Comparison of ENCODE assay signal across 8 cellular contexts in the genomic region with DNA sequence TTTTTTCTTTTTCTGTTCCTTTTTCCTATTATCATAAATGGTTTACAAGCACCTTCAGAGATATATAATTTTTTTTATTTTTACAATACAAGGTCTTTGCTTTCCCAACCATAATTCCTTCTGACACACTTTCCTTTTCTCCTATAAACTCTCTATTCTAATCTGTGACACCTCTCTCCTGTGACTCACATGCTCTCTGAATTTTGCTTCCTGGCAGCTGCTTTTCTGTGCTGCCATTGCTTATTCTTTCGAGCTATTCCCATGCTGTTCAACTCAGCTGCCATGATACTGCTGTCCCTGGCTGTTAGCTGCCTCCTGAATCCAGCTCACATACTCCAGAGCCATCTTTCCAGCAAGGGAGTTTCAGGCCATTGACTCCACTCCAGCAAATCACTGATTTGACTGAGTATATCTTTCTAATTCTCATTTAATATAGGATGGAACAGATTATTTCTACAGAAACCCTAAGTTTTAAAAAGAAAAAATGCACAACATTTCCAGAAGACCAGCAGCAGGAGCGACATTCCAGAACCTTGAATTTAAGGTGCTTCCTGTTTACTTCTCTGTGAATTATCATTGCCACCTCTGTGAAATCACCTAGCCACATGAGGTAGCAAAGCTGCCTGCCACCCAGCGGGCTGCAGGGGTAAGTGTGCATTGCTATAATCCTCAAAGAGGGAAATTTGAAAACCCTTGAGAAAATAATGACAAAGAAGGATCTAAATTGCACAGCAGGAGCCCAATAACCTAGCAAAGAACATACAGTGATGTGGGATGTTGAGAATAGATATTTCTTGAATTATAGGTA.
DNase-seq lines count a peak whose midpoint lies in the region; ATAC-seq, FAIRE-seq and TF ChIP-seq lines count a peak whose summit lies in the region.
"Not testable (repeated sequence)": the region's sequence is repeated elsewhere in the genome, so short reads cannot be mapped to it uniquely, and the experiment has no call there.

No MANE protein-coding gene starts in this region.

- not testable (repeated sequence) for H3K4me2 ChIP-seq in H1 (ENCODE audit: insufficient read depth in 1 of 2, low read depth in 2 of 2, low read length in 2 of 2)

- peak; percentile 66; the same call in 2 of the 3 replicates for ATAC-seq in RWPE2 (ENCODE audit: low read depth)

- H4K5ac ChIP-seq in H1 (ENCODE audit: insufficient read length, low read depth, low read length), result not testable (repeated sequence)

- not testable (repeated sequence) for H2AFZ ChIP-seq in H1 (ENCODE audit: low read length)

- not testable (repeated sequence) for H3K4me1 ChIP-seq in HUES64 (ENCODE audit: insufficient read depth, low read length); RWPE2 (ENCODE audit: insufficient read depth, poor library complexity, severe bottlenecking); H1 (replicated peaks in 1 of 4; ENCODE audit: control insufficient read depth in 3 of 4, insufficient read depth in 4 of 4, low read length in 3 of 4); mesodermal cell (ENCODE audit: control insufficient read depth, insufficient read depth, low read length, poor library complexity, severe bottlenecking); thyroid gland

- H3K4me3 ChIP-seq in HUES64 (ENCODE audit: low read length); RWPE2 (ENCODE audit: severe bottlenecking); H1 (ENCODE audit: extremely low read depth in 1 of 4, insufficient read depth in 2 of 4, low read depth in 3 of 4, low read length in 4 of 4); mesodermal cell (ENCODE audit: extremely low read depth, insufficient read depth, low read length, poor library complexity, severe bottlenecking); thyroid gland (replicated peaks in 1 of 3): not testable (repeated sequence)

- not testable (repeated sequence) for H3K23me2 ChIP-seq in H1 (ENCODE audit: low read depth, low read length)

- H3K56ac ChIP-seq in H1 (replicated peaks; ENCODE audit: insufficient read length, low read depth, low read length), result not testable (repeated sequence)

- not testable (repeated sequence) for H4K20me1 ChIP-seq in H1 (replicated peaks in 1 of 2; ENCODE audit: control insufficient read depth in 1 of 2, insufficient read depth in 2 of 2, low read length in 2 of 2)

- H2AK5ac ChIP-seq in H1 (ENCODE audit: low read depth, low read length), result not testable (repeated sequence)

- not testable (repeated sequence) for FAIRE-seq in H1 (lab: Jason Lieb, UNC)

- TF ChIP-seq CTCF in RWPE2 (IDR thresholded peaks at IDR 0.05; ENCODE audit: poor library complexity, severe bottlenecking), result peak; percentile 19
- TF ChIP-seq CTCF in H1 (IDR thresholded peaks at IDR 0.05; ENCODE audit: control extremely low read depth in 1 of 3, insufficient read depth in 1 of 3, low read depth in 1 of 3, low read length in 3 of 3), result peak; percentile 11 to 28 (median 15); a peak in 2 of 4 replicates
- peak in 1 of 6 experiments; percentile 46 for TF ChIP-seq CTCF in thyroid gland (IDR thresholded peaks at IDR 0.05)

- not testable (repeated sequence) for H3K79me2 ChIP-seq in H1 (ENCODE audit: control insufficient read depth in 1 of 2, insufficient read depth in 2 of 2, low read length in 2 of 2)

- not testable (repeated sequence) for H2BK5ac ChIP-seq in H1 (ENCODE audit: low read depth, low read length)

- H2BK120ac ChIP-seq in H1 (replicated peaks; ENCODE audit: low read depth, low read length), result not testable (repeated sequence)

- H3K14ac ChIP-seq in H1 (ENCODE audit: insufficient read length), result not testable (repeated sequence)

- not testable (repeated sequence) for H4K8ac ChIP-seq in H1 (ENCODE audit: extremely low read depth, insufficient read depth, low read length)

- not testable (repeated sequence) for H2BK12ac ChIP-seq in H1 (ENCODE audit: low read depth, low read length)

- not testable (repeated sequence) for H4K91ac ChIP-seq in H1 (replicated peaks; ENCODE audit: insufficient read length, low read length)

- not testable (repeated sequence) for H2BK15ac ChIP-seq in H1 (ENCODE audit: low read length)

- H2BK20ac ChIP-seq in H1 (ENCODE audit: low read length), result 0 out of 2 replicates have a peak overlapping the region, but pooled peaks have one; percentile 48

- H3K9me3 ChIP-seq in HUES64 (ENCODE audit: insufficient read depth, low read depth, low read length); RWPE2 (ENCODE audit: severe bottlenecking); H1 (ENCODE audit: insufficient read depth in 2 of 2, low read depth in 1 of 2, low read length in 1 of 2); mesodermal cell (ENCODE audit: control insufficient read depth, low read length); thyroid gland: not testable (repeated sequence)

- not testable (repeated sequence) for H3K4ac ChIP-seq in H1 (replicated peaks; ENCODE audit: insufficient read length, low read depth, low read length)

- 62% methylated on average over 2 of the region's 3 CpGs for WGBS in HUES64
- WGBS in H1 (ENCODE audit: extremely low coverage in 1 of 2, insufficient coverage in 1 of 2, insufficient read length in 1 of 2, insufficient replicate concordance in 2 of 2, low coverage in 1 of 2, low lambda C conversion rate in 2 of 2, missing lambda C conversion rate in 1 of 2), 2 experiments, result 32% methylated on average over 3 of the region's 3 CpGs; no CpG with 5 or more reads in 1 of the 2 experiments
- 60 to 67% methylated on average over 1 of the region's 3 CpGs for WGBS in mesodermal cell (ENCODE audit: insufficient coverage in 2 of 2), 2 experiments
- WGBS in thyroid gland, 2 donors, result 36 to 46% methylated on average over 3 of the region's 3 CpGs

- not testable (repeated sequence) for TF ChIP-seq EP300 in H1 (IDR thresholded peaks at IDR 0.05; ENCODE audit: borderline replicate concordance in 1 of 2, low read depth in 2 of 2, low read length in 2 of 2)

- not testable (repeated sequence) for H3K23ac ChIP-seq in H1 (ENCODE audit: insufficient read length)

- POLR2A ChIA-PET in H1 (lab: Charles Lee; ENCODE audit: partially characterized antibody), result not testable (repeated sequence)

- DNase-seq in DMS53 (lab: John Stamatoyannopoulos, UW), result peak; percentile 72
- peak; percentile 11 to 27 for DNase-seq in NCI-H524 (lab: John Stamatoyannopoulos, UW)
- not testable (repeated sequence) for DNase-seq in RWPE2 (ENCODE audit: low spot score); H1 (ENCODE audit: low read depth in 1 of 2, low spot score in 2 of 2)
- DNase-seq in iPS DF 4.7 (ENCODE audit: extremely low read depth, low spot score), result peak; percentile 9
- peak; percentile 25 to 41 for DNase-seq in thyroid gland

- H3K27ac ChIP-seq in HUES64 (ENCODE audit: low read depth, low read length) (peak overlapping the region; percentile 42; the same call in 1 of the 2 replicates), mesodermal cell (ENCODE audit: low read depth, low read length, severe bottlenecking) (peak overlapping the region; percentile 41)
- H3K27ac ChIP-seq in RWPE2 (ENCODE audit: poor library complexity, severe bottlenecking); H1 (ENCODE audit: low read depth, low read length); thyroid gland: not testable (repeated sequence)

- TF ChIP-seq POLR2A in H1 (IDR thresholded peaks at IDR 0.05; ENCODE audit: control extremely low read depth in 1 of 2, low read depth in 2 of 2, low read length in 2 of 2); thyroid gland (IDR thresholded peaks at IDR 0.05): not testable (repeated sequence)

- TF ChIP-seq RAD21 in H1 (IDR thresholded peaks at IDR 0.05 in 1 of 2, conservative IDR thresholded peaks at IDR 0.05 in 1 of 2; ENCODE audit: low read depth in 2 of 2, low read length in 2 of 2), result peak in 1 of 2 experiments; percentile 25; a peak in 1 of 4 replicates

- CTCF ChIA-PET in H1 (lab: Charles Lee; ENCODE audit: partially characterized antibody), result not testable (repeated sequence)

- not testable (repeated sequence) for H3K27me3 ChIP-seq in HUES64 (ENCODE audit: insufficient read depth, low read length); RWPE2 (ENCODE audit: insufficient read depth, poor library complexity, severe bottlenecking); H1 (replicated peaks in 1 of 4; ENCODE audit: control insufficient read depth in 3 of 4, extremely low read depth in 1 of 4, insufficient read depth in 3 of 4, low read length in 3 of 4); thyroid gland

- H3K18ac ChIP-seq in H1 (ENCODE audit: extremely low read depth, low read length), result not testable (repeated sequence)

- not testable (repeated sequence) for H3K36me3 ChIP-seq in HUES64 (ENCODE audit: insufficient read depth, low read length); RWPE2 (ENCODE audit: low read depth); H1 (ENCODE audit: control insufficient read depth in 2 of 4, insufficient read depth in 4 of 4, low read length in 3 of 4); mesodermal cell (ENCODE audit: control insufficient read depth, insufficient read depth, low read length); thyroid gland

- not testable (repeated sequence) for H3K79me1 ChIP-seq in H1 (ENCODE audit: low read depth, low read length)

- intact Hi-C loops in thyroid gland (cut with DNase I), result not testable (repeated sequence)

- not testable (repeated sequence) for H3K9ac ChIP-seq in HUES64 (ENCODE audit: low read depth, low read length); H1 (replicated peaks in 1 of 4; ENCODE audit: extremely low read depth in 1 of 4, low read depth in 3 of 4, low read length in 3 of 4)
